1 cellular context compared by ENCODE assay signal in genomic region chr4:72909461-72909860, GRCh38.
TF ChIP-seq lines count a peak whose summit lies in the region.

No MANE protein-coding gene starts in this region.

TF ChIP-seq in GM12878, 131 proteins besides CTCF, POLR2A, EP300 and RAD21 (continued from another document):
- no peak for TF ChIP-seq PBX3 (IDR thresholded peaks at IDR 0.05; ENCODE audit: insufficient replicate concordance, low read depth, low read length)
